Comparison of ENCODE assay signal across 7 cellular contexts in the genomic region with DNA sequence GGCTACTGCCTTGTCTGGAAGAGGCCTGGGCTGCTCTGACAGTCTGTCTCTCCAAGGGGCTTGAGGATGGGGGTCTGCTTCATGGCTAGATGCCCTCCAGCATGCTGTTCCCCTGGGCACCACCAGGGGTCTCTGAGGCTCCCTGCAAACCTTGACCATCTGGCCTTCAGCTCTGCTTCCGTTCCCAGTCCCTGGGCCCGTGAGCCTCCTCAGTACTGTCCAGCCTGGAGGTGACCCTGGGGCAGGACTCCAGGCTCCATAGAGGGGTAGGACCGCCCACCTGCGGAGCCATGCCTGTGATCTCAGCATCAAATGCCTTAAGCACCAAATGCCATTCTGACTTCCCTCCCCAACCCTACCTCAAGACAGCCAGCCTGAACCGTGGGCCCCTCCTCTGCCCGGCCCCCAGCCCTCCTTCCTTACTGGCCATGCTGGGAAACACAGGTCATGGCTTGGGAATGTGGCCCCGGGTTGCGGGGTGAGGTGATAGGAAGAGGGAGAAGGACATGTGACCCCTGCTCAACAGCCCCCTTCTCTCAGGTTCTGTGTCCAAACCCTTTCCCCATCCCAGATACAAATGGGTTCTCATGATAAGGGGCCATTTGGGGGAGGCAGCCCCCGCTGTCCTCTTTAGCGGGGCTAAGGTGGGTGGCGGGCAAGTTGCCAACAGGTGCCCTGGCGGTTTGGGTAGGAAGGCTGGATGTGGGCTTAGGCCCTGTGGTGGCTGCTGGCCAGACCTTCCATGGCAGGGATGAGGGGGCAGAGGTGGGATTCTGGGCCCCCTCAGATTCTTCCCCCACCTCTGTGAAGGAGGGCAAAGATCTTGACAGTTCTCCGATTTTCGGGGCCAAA. TPM values are rescaled to one million over a fixed set of nuclear protein-coding genes. Genes with fewer than 3 reads are reported as not detected.
A peak's percentile ranks its signal among the peaks of the same experiment; 100 is the strongest.
DNase-seq lines count a peak whose midpoint lies in the region; ATAC-seq and TF ChIP-seq lines count a peak whose summit lies in the region.

No MANE protein-coding gene starts in this region.

- intact Hi-C loops in naive thymus-derived CD4-positive, alpha-beta T cell (cut with micrococcal nuclease) = loop anchor here (1.0 kb wide), 2 partner anchors 56 to 71 kb away; no protein-coding TSS in a partner anchor
- intact Hi-C loops in lower leg skin (cut with DNase I; ENCODE audit: low total_unique reads) = no loop called here

- H3K27ac Mint-ChIP-seq in activated CD4-positive, alpha-beta memory T cell treated with anti-CD3 and anti-CD28 coated beads, Interleukin-2, amount 10 ng/mL, durations not matched to agents 7 days and 5 days = no peak overlapping the region
- peak overlapping the region in 1 of 9 donors; percentile 21 for H3K27ac Mint-ChIP-seq in naive thymus-derived CD4-positive, alpha-beta T cell

- no peaks in the 10 kb centered on the region for H3K9me2 ChIP-seq in GM23248 (ENCODE audit: insufficient read depth)

- H3F3A ChIP-seq in GM23248 (ENCODE audit: insufficient read depth) = 0 out of 2 replicates have a peak, but pooled peaks cover 6% of the 10 kb centered on the region

- H4K20me1 ChIP-seq in GM23248 (ENCODE audit: insufficient read depth) = no peaks in the 10 kb centered on the region

- no peak overlapping the region for H3K9ac ChIP-seq in GM23248

- peaks cover 5% of the 10 kb centered on the region for H3K4me1 Mint-ChIP-seq in activated CD4-positive, alpha-beta memory T cell treated with anti-CD3 and anti-CD28 coated beads, Interleukin-2, amount 10 ng/mL, durations not matched to agents 7 days and 5 days
- H3K4me1 Mint-ChIP-seq in naive thymus-derived CD4-positive, alpha-beta T cell = peaks cover 0 to 9% (median 2%) of the 10 kb centered on the region in 7 donors

- no peaks in the 10 kb centered on the region for H3K36me3 Mint-ChIP-seq in activated CD4-positive, alpha-beta memory T cell treated with anti-CD3 and anti-CD28 coated beads, Interleukin-2, amount 10 ng/mL, durations not matched to agents 7 days and 5 days (ENCODE audit: low read depth)
- peaks cover 0 to 4% (median 0%) of the 10 kb centered on the region in 5 donors for H3K36me3 Mint-ChIP-seq in naive thymus-derived CD4-positive, alpha-beta T cell

- peak overlapping the region; percentile 27 for H3K4me2 ChIP-seq in GM23248 (ENCODE audit: unreplicated experiment)

- H3K36me3 ChIP-seq in GM06990 (ENCODE audit: control insufficient read depth, insufficient read depth, low read length) (no peaks in the 10 kb centered on the region), GM23248 (ENCODE audit: low read depth) (no peaks in the 10 kb centered on the region; the same call in 1 of the 2 replicates)
- H3K36me3 ChIP-seq in naive thymus-derived CD4-positive, alpha-beta T cell (ENCODE audit: control insufficient read depth in 2 of 3, insufficient read depth in 3 of 3, low read length in 3 of 3) = peaks cover 0 to 10% (median 0%) of the 10 kb centered on the region in 3 experiments

- no peaks in the 10 kb centered on the region for H3K9me3 ChIP-seq in GM23248 (ENCODE audit: low read depth)
- H3K9me3 ChIP-seq in naive thymus-derived CD4-positive, alpha-beta T cell (ENCODE audit: control insufficient read depth in 2 of 3, low read length in 3 of 3) = no peaks in the 10 kb centered on the region

- no peak overlapping the region for H3K4me3 ChIP-seq in GM06990 (replicated peaks; ENCODE audit: low read depth, low read length)
- H3K4me3 ChIP-seq in GM23248 = no peak overlapping the region
- H3K4me3 ChIP-seq in naive thymus-derived CD4-positive, alpha-beta T cell (ENCODE audit: low read length) = no peak overlapping the region
- no peak overlapping the region for H3K4me3 ChIP-seq in lower leg skin (ENCODE audit: low read depth, poor library complexity, severe bottlenecking)

- H3K27me3 Mint-ChIP-seq in activated CD4-positive, alpha-beta memory T cell treated with anti-CD3 and anti-CD28 coated beads, Interleukin-2, amount 10 ng/mL, durations not matched to agents 7 days and 5 days = no peaks in the 10 kb centered on the region
- no peaks in the 10 kb centered on the region for H3K27me3 Mint-ChIP-seq in naive thymus-derived CD4-positive, alpha-beta T cell

- WGBS in GM23248 (ENCODE audit: low coverage in 1 of 2, low lambda C conversion rate in 2 of 2, missing lambda C conversion rate in 2 of 2), 2 experiments = 39 to 40% methylated on average over 14 of the region's 14 CpGs
- 47 to 57% methylated on average over 14 of the region's 14 CpGs for WGBS in lower leg skin, 2 donors

- H3K27me3 ChIP-seq in GM06990 (replicated peaks; ENCODE audit: control insufficient read depth, insufficient read depth, low read length) = no peaks in the 10 kb centered on the region; the same call in 1 of the 2 replicates
- H3K27me3 ChIP-seq in GM23248 (replicated peaks; ENCODE audit: insufficient read depth) = no peaks in the 10 kb centered on the region
- H3K27me3 ChIP-seq in naive thymus-derived CD4-positive, alpha-beta T cell (ENCODE audit: control insufficient read depth in 2 of 2, insufficient read depth in 2 of 2, low read length in 2 of 2) = no peaks in the 10 kb centered on the region

- H3K9me3 Mint-ChIP-seq in activated CD4-positive, alpha-beta memory T cell treated with anti-CD3 and anti-CD28 coated beads, Interleukin-2, amount 10 ng/mL, durations not matched to agents 7 days and 5 days = no peaks in the 10 kb centered on the region
- H3K9me3 Mint-ChIP-seq in naive thymus-derived CD4-positive, alpha-beta T cell = no peaks in the 10 kb centered on the region

- POLR2A ChIA-PET in activated CD4-positive, alpha-beta memory T cell treated with anti-CD3 and anti-CD28 coated beads, Interleukin-2, amount 10 ng/mL, durations not matched to agents 7 days and 5 days (lab: Charles Lee) = no interaction called here
- POLR2A ChIA-PET in naive thymus-derived CD4-positive, alpha-beta T cell (lab: Charles Lee) = no interaction called here

- no peak overlapping the region for H2AFZ ChIP-seq in GM23248

- peak; percentile 33 for ATAC-seq in esophagus mucosa
- ATAC-seq in naive thymus-derived CD4-positive, alpha-beta T cell = peak; percentile 43

- CTCF ChIA-PET in activated CD4-positive, alpha-beta memory T cell treated with anti-CD3 and anti-CD28 coated beads, Interleukin-2, amount 10 ng/mL, durations not matched to agents 7 days and 5 days (lab: Charles Lee) = interaction anchor here (1.0 to 2.5 kb wide), 3 partner anchors 13 to 70 kb away, joined by 3 to 20 read pairs (median 3); no protein-coding TSS in a partner anchor
- CTCF ChIA-PET in naive thymus-derived CD4-positive, alpha-beta T cell (lab: Charles Lee) = interaction anchor here (0.7 to 2.5 kb wide), 3 partner anchors 70 to 78 kb away, joined by 3 to 10 read pairs (median 7); no protein-coding TSS in a partner anchor

- no peak overlapping the region for H3K27ac ChIP-seq in GM23248
- H3K27ac ChIP-seq in naive thymus-derived CD4-positive, alpha-beta T cell (ENCODE audit: low read depth, low read length) = no peak overlapping the region

- peak; percentile 28 for DNase-seq in GM06990 (ENCODE audit: extremely low read depth, insufficient read length)
- peak; percentile 77 for DNase-seq in GM23248
- peak; percentile 65 for DNase-seq in NAMALWA (ENCODE audit: low spot score)
- DNase-seq in activated CD4-positive, alpha-beta memory T cell treated with anti-CD3 and anti-CD28 coated beads, Interleukin-2, amount 10 ng/mL, durations not matched to agents 7 days and 5 days = peak; percentile 39
- peak in 3 of 9 donors; percentile 17 to 49 (median 36) for DNase-seq in naive thymus-derived CD4-positive, alpha-beta T cell
- DNase-seq in lower leg skin (ENCODE audit: low spot score in 2 of 2) = no peak

- H3K4me1 ChIP-seq in GM23248 (ENCODE audit: insufficient read depth) = peaks cover 20% of the 10 kb centered on the region
- no peaks in the 10 kb centered on the region for H3K4me1 ChIP-seq in naive thymus-derived CD4-positive, alpha-beta T cell (ENCODE audit: control insufficient read depth in 2 of 2, insufficient read depth in 2 of 2, low read length in 2 of 2)

- H3K4me3 Mint-ChIP-seq in activated CD4-positive, alpha-beta memory T cell treated with anti-CD3 and anti-CD28 coated beads, Interleukin-2, amount 10 ng/mL, durations not matched to agents 7 days and 5 days = no peak overlapping the region
- H3K4me3 Mint-ChIP-seq in naive thymus-derived CD4-positive, alpha-beta T cell = no peak overlapping the region

- no peak for TF ChIP-seq POLR2A in lower leg skin (IDR thresholded peaks at IDR 0.05)

- TF ChIP-seq CTCF in GM06990 (IDR thresholded peaks at IDR 0.05; ENCODE audit: insufficient read depth, low read length, poor library complexity, severe bottlenecking) (peak; percentile 93), lower leg skin (IDR thresholded peaks at IDR 0.05) (peak in 1 of 3 donors; percentile 7)

- no peaks in the 10 kb centered on the region; the same call in 1 of the 2 replicates for H3K79me2 ChIP-seq in GM23248 (ENCODE audit: insufficient read depth)

- in situ Hi-C loops in GM23248 (cut with MboI) = no loop called here

RNA-seq across cellular contexts. Expression of a gene that starts 25.0 kb away (rescaled TPM):
- 26.5 and 32.1 TPM in 2 replicates for total RNA-seq in GM23248 (2014; rRNA removed; shearing (Covaris generic))
- 6.8 and 9.4 TPM in 2 replicates for polyA plus RNA-seq in GM23248 (2016; fragmentation: Nextera tagmentation; extraction: Ambion mirVana)
- 1 to 10 TPM in 1 of 2 experiments, under 1 TPM in 1; 0.20 to 1.1 TPM for total RNA-seq in activated CD4-positive, alpha-beta memory T cell treated with anti-CD3 and anti-CD28 coated beads, Interleukin-2, amount 10 ng/mL, durations not matched to agents 7 days and 5 days
- total RNA-seq in esophagus mucosa (3.8 TPM), lower leg skin (10 to 100 TPM in 1 of 4 donors, 1 to 10 TPM in 3; 3.3 to 11.4 (median 5.3) TPM)
- 10 to 100 TPM in 4 of 5 experiments, under 1 TPM in 1; 0.41 to 23.2 (median 15.0) TPM for total RNA-seq in naive thymus-derived CD4-positive, alpha-beta T cell
- under 1 TPM; 0.26 to 0.76 TPM for polyA plus RNA-seq in naive thymus-derived CD4-positive, alpha-beta T cell

RNA-seq across cellular contexts. Expression of a gene that starts 39.0 kb away (rescaled TPM):
- 60.6 and 72.2 TPM in 2 replicates for total RNA-seq in GM23248 (2014; rRNA removed; shearing (Covaris generic))
- polyA plus RNA-seq in GM23248 (2016; fragmentation: Nextera tagmentation; extraction: Ambion mirVana) = 64.4 and 65.6 TPM in 2 replicates
- total RNA-seq in activated CD4-positive, alpha-beta memory T cell treated with anti-CD3 and anti-CD28 coated beads, Interleukin-2, amount 10 ng/mL, durations not matched to agents 7 days and 5 days = 10 to 100 TPM; 41.0 to 42.3 TPM
- total RNA-seq in esophagus mucosa = 19.9 TPM
- 10 to 100 TPM; 22.4 to 58.3 (median 37.2) TPM for total RNA-seq in naive thymus-derived CD4-positive, alpha-beta T cell
- 10 to 100 TPM; 11.8 to 23.8 TPM for polyA plus RNA-seq in naive thymus-derived CD4-positive, alpha-beta T cell
- total RNA-seq in lower leg skin = 10 to 100 TPM in 3 of 4 donors, 1 to 10 TPM in 1; 5.4 to 29.9 (median 19.8) TPM

RNA-seq across cellular contexts. Expression of a gene that starts 41.5 kb away (rescaled TPM):
- total RNA-seq in GM23248 (2014; rRNA removed; shearing (Covaris generic)) = 0.51 and 2.7 TPM in 2 replicates
- polyA plus RNA-seq in GM23248 (2016; fragmentation: Nextera tagmentation; extraction: Ambion mirVana) = 0.75 and 1.1 TPM in 2 replicates
- total RNA-seq in activated CD4-positive, alpha-beta memory T cell treated with anti-CD3 and anti-CD28 coated beads, Interleukin-2, amount 10 ng/mL, durations not matched to agents 7 days and 5 days = not detected
- 29.3 TPM for total RNA-seq in esophagus mucosa
- 1 to 10 TPM in 1 of 5 experiments, not detected in 4; 1.5 TPM for total RNA-seq in naive thymus-derived CD4-positive, alpha-beta T cell
- polyA plus RNA-seq in naive thymus-derived CD4-positive, alpha-beta T cell = not detected
- total RNA-seq in lower leg skin = 100 to 1,000 TPM in 1 of 4 donors, 10 to 100 TPM in 3; 19.4 to 163 (median 37.8) TPM

RNA-seq across cellular contexts. Expression of a gene that starts 54.6 kb away (rescaled TPM):
- 0.13 and 0.43 TPM in 2 replicates for total RNA-seq in GM23248 (2014; rRNA removed; shearing (Covaris generic))
- polyA plus RNA-seq in GM23248 (2016; fragmentation: Nextera tagmentation; extraction: Ambion mirVana) = not detected in 2 replicates
- total RNA-seq in activated CD4-positive, alpha-beta memory T cell treated with anti-CD3 and anti-CD28 coated beads, Interleukin-2, amount 10 ng/mL, durations not matched to agents 7 days and 5 days = under 1 TPM in 1 of 2 experiments, not detected in 1; 0.13 TPM
- total RNA-seq in esophagus mucosa = not detected
- total RNA-seq in naive thymus-derived CD4-positive, alpha-beta T cell = under 1 TPM in 4 of 5 experiments, not detected in 1; 0.12 to 0.49 (median 0.17) TPM
- not detected for polyA plus RNA-seq in naive thymus-derived CD4-positive, alpha-beta T cell
- total RNA-seq in lower leg skin = under 1 TPM in 1 of 4 donors, not detected in 3; 0.26 TPM

Comparison
In these comparisons a context has a peak if more than half of its experiments do, and no peak if none do; other contexts are left out.
1. DNase-seq: peak in GM06990 (single experiment), GM23248 (single experiment), NAMALWA (single experiment) and activated CD4-positive, alpha-beta memory T cell treated with anti-CD3 and anti-CD28 coated beads, Interleukin-2, amount 10 ng/mL, durations not matched to agents 7 days and 5 days (single experiment); none in lower leg skin (0 of 2).